In the genomic region with DNA sequence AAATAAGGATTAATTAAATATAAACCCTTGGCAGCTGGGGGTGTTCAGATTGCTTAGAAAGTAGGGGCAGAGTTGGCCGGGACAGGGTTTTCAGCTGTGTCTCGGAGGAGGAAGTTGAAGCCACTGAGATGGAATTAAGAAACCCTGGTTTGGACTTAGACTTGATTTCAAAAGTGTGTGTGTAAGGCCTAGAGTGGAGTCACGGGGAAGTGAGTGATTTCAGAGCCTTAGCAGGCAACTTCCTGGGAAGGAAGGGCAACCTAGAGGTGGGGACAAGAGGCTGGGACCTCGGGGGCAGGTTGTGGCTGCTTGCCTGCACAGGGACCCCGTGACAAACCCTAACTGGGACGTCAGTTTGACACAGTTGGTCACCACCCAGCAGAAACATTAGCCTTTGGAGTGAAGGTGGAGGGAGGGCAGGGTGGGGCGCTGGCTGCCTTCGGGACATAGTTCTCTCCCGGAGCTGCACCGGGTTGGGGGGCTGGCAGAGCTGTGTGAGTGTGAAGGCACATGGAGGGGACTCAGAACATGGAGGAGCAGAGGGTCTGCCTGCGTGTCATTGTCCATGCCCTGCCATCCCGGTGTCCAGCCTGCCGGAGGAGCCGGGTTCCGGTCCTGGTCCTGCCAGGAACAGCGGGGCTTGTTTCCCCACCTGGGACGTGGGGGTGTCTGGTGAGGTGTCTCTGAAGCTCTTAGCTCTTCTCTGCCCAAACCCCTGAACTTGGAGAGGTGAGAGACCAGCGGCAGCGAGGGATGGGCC, we compare ENCODE assay signal across 8 cellular contexts. TPM values are rescaled to one million over a fixed set of nuclear protein-coding genes. Genes with fewer than 3 reads are reported as not detected.
DNase-seq lines count a peak whose midpoint lies in the region; ATAC-seq, FAIRE-seq and TF ChIP-seq lines count a peak whose summit lies in the region.

No MANE protein-coding gene starts in this region.

- H4K20me1 ChIP-seq in BLaER1 treated with 17β-estradiol and CSF1 and Interleukin-3, amounts not matched to agents 10 nM and 100 nM: peaks cover 49 to 63% (median 51%) of the 10 kb centered on the region in 11 experiments

- H3K27me3 ChIP-seq in BLaER1 treated with 17β-estradiol and CSF1 and Interleukin-3, amounts not matched to agents 10 nM and 100 nM: no peaks in the 10 kb centered on the region

- H3K9me3 ChIP-seq in BLaER1 treated with 17β-estradiol and CSF1 and Interleukin-3, amounts not matched to agents 10 nM and 100 nM (replicated peaks in 1 of 11): no peaks in the 10 kb centered on the region
- no peaks in the 10 kb centered on the region for H3K9me3 ChIP-seq in mesodermal cell (ENCODE audit: control insufficient read depth, low read length)

- peaks cover 47 to 76% (median 69%) of the 10 kb centered on the region in 10 experiments for H3K4me1 ChIP-seq in BLaER1 treated with 17β-estradiol and CSF1 and Interleukin-3, amounts not matched to agents 10 nM and 100 nM
- H3K4me1 ChIP-seq in mesodermal cell (ENCODE audit: control insufficient read depth, insufficient read depth, low read length, poor library complexity, severe bottlenecking): peaks cover 47% of the 10 kb centered on the region

- peak; percentile 67 for FAIRE-seq in urothelium cell line (lab: Jason Lieb, UNC)

- peak overlapping the region; percentile 96 to 99 (median 97) for H3K9ac ChIP-seq in BLaER1 treated with 17β-estradiol and CSF1 and Interleukin-3, amounts not matched to agents 10 nM and 100 nM

- peak overlapping the region; percentile 95 to 100 (median 99) for H3K4me2 ChIP-seq in BLaER1 treated with 17β-estradiol and CSF1 and Interleukin-3, amounts not matched to agents 10 nM and 100 nM

- no peak for TF ChIP-seq CTCF in choroid plexus epithelial cell (conservative IDR thresholded peaks at IDR 0.05; ENCODE audit: low read depth, low read length)

- peaks cover 12 to 57% (median 51%) of the 10 kb centered on the region in 11 experiments; a peak in 21 of 22 replicates for H3K36me3 ChIP-seq in BLaER1 treated with 17β-estradiol and CSF1 and Interleukin-3, amounts not matched to agents 10 nM and 100 nM
- peaks cover 42% of the 10 kb centered on the region for H3K36me3 ChIP-seq in mesodermal cell (ENCODE audit: control insufficient read depth, insufficient read depth, low read length)

- no peak for ATAC-seq in HG02678 (IDR thresholded peaks at IDR 0.05; ENCODE audit: unreplicated experiment)

- DNase-seq in NOMO-1 treated with DMSO at 0.1 percent for 48 hours (lab: John Stamatoyannopoulos, UW; ENCODE audit: unreplicated experiment) (peak; percentile 97), choroid plexus epithelial cell (ENCODE audit: low read depth) (peak; percentile 80), urothelium cell line (ENCODE audit: low spot score) (no peak), NCI-H187 (lab: John Stamatoyannopoulos, UW) (no peak)
- no peak for DNase-seq in effector CD8-positive, alpha-beta T cell (lab: John Stamatoyannopoulos, UW)

- peak overlapping the region; percentile 91 to 98 (median 95) for H3K27ac ChIP-seq in BLaER1 treated with 17β-estradiol and CSF1 and Interleukin-3, amounts not matched to agents 10 nM and 100 nM
- H3K27ac ChIP-seq in mesodermal cell (ENCODE audit: low read depth, low read length, severe bottlenecking): no peak overlapping the region

- WGBS in mesodermal cell (ENCODE audit: insufficient coverage in 2 of 2), 2 experiments: 88 to 94% methylated on average over 14 to 18 of the region's 19 CpGs

- H3K4me3 ChIP-seq in BLaER1 treated with 17β-estradiol and CSF1 and Interleukin-3, amounts not matched to agents 10 nM and 100 nM: peak overlapping the region; percentile 84 to 97 (median 94)
- H3K4me3 ChIP-seq in choroid plexus epithelial cell (ENCODE audit: low read depth, low read length) (peak overlapping the region; percentile 86), mesodermal cell (ENCODE audit: extremely low read depth, insufficient read depth, low read length, poor library complexity, severe bottlenecking) (peak overlapping the region; percentile 82)

RNA-seq across cellular contexts. Expression of a gene that starts 1.8 kb away (rescaled TPM):
- polyA plus RNA-seq in mesodermal cell (2013, experiment 1 of 2): 172 TPM
- polyA plus RNA-seq in mesodermal cell (2013, experiment 2 of 2): 147 TPM

RNA-seq across cellular contexts. Expression of a gene that starts 31.3 kb away (rescaled TPM):
- polyA plus RNA-seq in mesodermal cell (2013, experiment 1 of 2): 24.3 TPM
- 19.2 TPM for polyA plus RNA-seq in mesodermal cell (2013, experiment 2 of 2)

Comparison
In these comparisons a context has a peak if more than half of its experiments do, and no peak if none do; other contexts are left out.
1. DNase-seq: peak in NOMO-1 treated with DMSO at 0.1 percent for 48 hours (single experiment) and choroid plexus epithelial cell (single experiment); none in urothelium cell line (single experiment), effector CD8-positive, alpha-beta T cell (single experiment) and NCI-H187 (0 of 2).
2. Peak in every context shown above with its lines, with median percentiles within 50 percentile points of each other: H3K4me3 ChIP-seq.